ENCODE assay signal across 15 cellular contexts in the genomic region with DNA sequence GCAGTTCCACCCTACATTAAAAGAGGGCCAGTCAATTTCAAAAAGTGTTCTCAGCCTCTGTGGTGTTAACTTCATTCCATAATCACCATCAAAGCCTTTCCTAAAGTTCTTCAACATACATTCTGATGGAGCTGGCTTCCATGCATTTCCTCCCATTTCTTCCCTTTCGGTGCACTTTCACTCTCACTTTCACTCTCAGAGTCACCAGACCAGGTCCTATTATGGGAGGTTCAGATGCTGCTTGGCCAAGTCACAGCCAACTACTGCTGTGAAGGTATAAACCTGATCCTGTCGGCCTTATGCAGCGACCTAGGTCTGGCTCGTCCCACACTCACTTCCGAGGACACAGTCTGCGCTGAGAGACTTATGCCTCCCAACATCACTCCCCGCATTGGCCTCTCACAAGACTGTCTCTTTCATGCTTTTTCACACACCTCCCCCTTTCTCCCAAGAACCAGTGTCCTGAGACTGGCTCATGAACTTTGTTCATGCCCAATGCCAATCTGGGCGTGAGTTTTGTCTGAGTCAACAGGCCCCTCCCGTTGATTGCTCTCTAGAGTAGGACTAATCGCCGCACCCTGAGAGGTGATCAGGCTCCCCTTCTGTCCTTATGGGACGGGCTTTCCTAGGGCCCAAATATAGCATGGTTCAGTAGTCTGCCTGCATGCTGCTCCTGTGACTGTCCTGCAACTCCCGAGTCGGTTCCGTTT.
DNase-seq lines count a peak whose midpoint lies in the region; ATAC-seq and TF ChIP-seq lines count a peak whose summit lies in the region.
"Had no signal": no experiment of that assay in that cellular context is flagged by ENCODE, and none has a peak within 500 bp of the region (broad histone marks: within the 10 kb centered on the region; RNA-seq: fewer than 3 reads in every experiment).

No MANE protein-coding gene starts in this region.

- no peak overlapping the region for H3K27ac ChIP-seq in right lobe of liver
- H3K27ac ChIP-seq in testis = peak overlapping the region; percentile 63 to 64
- H3K27ac ChIP-seq in vagina = no peak overlapping the region

- H3K9me3 ChIP-seq in right lobe of liver (no peaks in the 10 kb centered on the region), testis (no peaks in the 10 kb centered on the region), vagina (no peaks in the 10 kb centered on the region)

- no peak for TF ChIP-seq CTCF in right lobe of liver (IDR thresholded peaks at IDR 0.05)
- TF ChIP-seq CTCF in testis (IDR thresholded peaks at IDR 0.05) = no peak
- no peak for TF ChIP-seq CTCF in vagina (IDR thresholded peaks at IDR 0.05)

- peak; percentile 47 for DNase-seq in LoVo (ENCODE audit: low spot score)
- DNase-seq in right lobe of liver = no peak
- DNase-seq in testis = peak; percentile 58
- DNase-seq in COLO668 (lab: John Stamatoyannopoulos, UW; ENCODE audit: unreplicated experiment) = no peak
- DNase-seq in midbrain (lab: John Stamatoyannopoulos, UW) = no peak
- no peak for DNase-seq in vagina (ENCODE audit: extremely low spot score in 2 of 2)
- DNase-seq: AML-193; DMS79; H7; NCI-H1436 treated with DMSO at 0.1 percent for 48 hours; NCI-H2081 treated with DMSO at 0.1 percent for 48 hours; NCI-H524 treated with DMSO at 0.1 percent for 48 hours; NK-92 treated with Interleukin-12 subunit alpha and Interleukin-12 subunit beta, amount 100 ng/mL, for 24 hours; OCI-M1 had no signal

- TF ChIP-seq POLR2A in right lobe of liver (IDR thresholded peaks at IDR 0.05) = no peak
- TF ChIP-seq POLR2A in testis (IDR thresholded peaks at IDR 0.05) = no peak
- TF ChIP-seq POLR2A in vagina (IDR thresholded peaks at IDR 0.05) = no peak

- no peaks in the 10 kb centered on the region for H3K27me3 ChIP-seq in right lobe of liver
- H3K27me3 ChIP-seq in testis = no peaks in the 10 kb centered on the region
- H3K27me3 ChIP-seq in vagina = no peaks in the 10 kb centered on the region

- ATAC-seq in esophagus mucosa = peak; percentile 63
- peak; percentile 49 to 62 (median 55) for ATAC-seq in right lobe of liver

- intact Hi-C loops in right lobe of liver (cut with DNase I) (no loop called here), testis (cut with DNase I; ENCODE audit: low total_unique reads) (no loop called here), vagina (cut with DNase I) (loop anchor here (5.0 kb wide), 1 partner anchor 935 kb away; no protein-coding TSS in a partner anchor)

- H3K4me1 ChIP-seq in right lobe of liver = peaks cover 0 to 5% (median 0%) of the 10 kb centered on the region in 4 donors
- H3K4me1 ChIP-seq in testis = peaks cover 3% of the 10 kb centered on the region
- no peaks in the 10 kb centered on the region for H3K4me1 ChIP-seq in vagina

- 65% methylated on average over 11 of the region's 15 CpGs for WGBS in right lobe of liver (ENCODE audit: insufficient coverage, low coverage, low lambda C conversion rate, missing lambda C conversion rate)
- 68 to 78% methylated on average over 7 to 14 of the region's 15 CpGs for WGBS in testis, 2 donors

- no peaks in the 10 kb centered on the region for H3K36me3 ChIP-seq in right lobe of liver
- H3K36me3 ChIP-seq in testis (ENCODE audit: low read depth, missing control alignments) = no peaks in the 10 kb centered on the region
- no peaks in the 10 kb centered on the region for H3K36me3 ChIP-seq in vagina

- H3K4me3 ChIP-seq in right lobe of liver (no peak overlapping the region), testis (no peak overlapping the region), vagina (no peak overlapping the region)

Comparison
In these comparisons a context has a peak if more than half of its experiments do, and no peak if none do; other contexts are left out.
1. DNase-seq: peak in LoVo (single experiment) and testis (single experiment); none in right lobe of liver (0 of 3), COLO668 (single experiment), midbrain (single experiment) and vagina (0 of 2).
2. H3K27ac ChIP-seq: peak in testis (2 of 2); none in right lobe of liver (0 of 3) and vagina (single experiment).